In the genomic region with DNA sequence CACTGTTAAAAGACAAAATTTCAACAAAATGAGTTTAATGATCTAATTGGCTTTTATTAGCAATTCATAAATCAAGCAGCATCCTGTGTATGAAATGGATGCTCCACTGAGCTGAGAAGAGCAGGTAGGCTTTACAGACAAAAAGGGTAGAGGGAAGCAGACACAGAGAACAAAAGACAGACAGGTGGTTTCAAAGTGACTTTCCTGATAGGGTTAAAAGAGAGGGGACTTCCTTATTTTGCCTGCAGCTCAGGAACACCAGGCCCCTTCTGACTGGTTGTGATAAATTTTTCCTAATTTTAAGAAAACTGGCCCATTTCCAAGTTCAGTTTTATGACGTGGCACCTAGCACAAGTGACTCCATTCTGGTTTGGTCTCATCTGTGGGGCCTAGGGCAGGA, we compare ENCODE assay signal across 26 cellular contexts. TPM values are rescaled to one million over a fixed set of nuclear protein-coding genes. Genes with fewer than 3 reads are reported as not detected.
"Had no signal": no experiment of that assay in that cellular context is flagged by ENCODE, and none has a peak within 500 bp of the region (broad histone marks: within the 10 kb centered on the region; RNA-seq: fewer than 3 reads in every experiment).

No MANE protein-coding gene starts in this region.

- H2AFZ ChIP-seq: parathyroid adenoma had no signal

- DNase-seq: cortex of kidney; effector CD8-positive, alpha-beta T cell; heart left ventricle; hippocampal formation; mesendoderm; naive thymus-derived CD4-positive, alpha-beta T cell; nephron progenitor cell; psoas muscle; small intestine; stimulated activated CD4-positive, alpha-beta T cell treated with anti-CD3 and anti-CD28 coated beads, Interleukin-12 subunit alpha, Interleukin-12 subunit beta, amount 100 ng/mL, for 4 hours; stimulated activated naive CD4-positive, alpha-beta T cell; stomach; substantia nigra; transverse colon had no signal

- H3K36me3 ChIP-seq: heart left ventricle, stomach, thoracic aorta, transverse colon had no signal

- H3K27ac ChIP-seq: dorsolateral prefrontal cortex, heart left ventricle, parathyroid adenoma, psoas muscle, stomach, thoracic aorta, transverse colon had no signal

- H3K4me3 ChIP-seq: dorsolateral prefrontal cortex, heart left ventricle, psoas muscle, stomach, thoracic aorta, transverse colon had no signal

- ATAC-seq: esophagus mucosa; heart left ventricle; naive thymus-derived CD4-positive, alpha-beta T cell; psoas muscle had no signal

- H3K9me3 ChIP-seq: heart left ventricle, psoas muscle, stomach, thoracic aorta, transverse colon had no signal

- H3K9ac ChIP-seq: parathyroid adenoma had no signal

- H3K27me3 ChIP-seq: transverse colon had no signal

- H3K4me1 ChIP-seq: heart left ventricle, parathyroid adenoma, psoas muscle, transverse colon had no signal

- FAIRE-seq: frontal cortex, small intestine had no signal

- H3K79me2 ChIP-seq: parathyroid adenoma had no signal

RNA-seq across cellular contexts. Expression of a gene that starts 11.9 kb away (rescaled TPM):
- total RNA-seq: dorsolateral prefrontal cortex; esophagus mucosa; fibroblast of lung; frontal cortex; glomerular endothelial cell; heart left ventricle; kidney epithelial cell; liver; lung microvascular endothelial cell; naive thymus-derived CD4-positive, alpha-beta T cell; omental fat pad; psoas muscle; stomach; thoracic aorta; transverse colon; ureter had no signal
- polyA plus RNA-seq: fibroblast of lung; heart left ventricle; liver; naive thymus-derived CD4-positive, alpha-beta T cell; psoas muscle; small intestine; stomach had no signal
